In genomic region chr2:105950521-105951389, GRCh38 we compare ENCODE assay signal across 16 cellular contexts.
DNase-seq lines count a peak whose midpoint lies in the region; ATAC-seq, FAIRE-seq and TF ChIP-seq lines count a peak whose summit lies in the region.
"Had no signal": no experiment of that assay in that cellular context is flagged by ENCODE, and none has a peak within 500 bp of the region (broad histone marks: within the 10 kb centered on the region; RNA-seq: fewer than 3 reads in every experiment).

No MANE protein-coding gene starts in this region.

- peak overlapping the region in 1 of 4 experiments; percentile 28; a peak in 1 of 8 replicates for H3K4me3 ChIP-seq in H1 (ENCODE audit: extremely low read depth in 1 of 4, insufficient read depth in 2 of 4, low read depth in 3 of 4, low read length in 4 of 4)
- H3K4me3 ChIP-seq in neuronal stem cell (ENCODE audit: low read length in 2 of 2) = no peak overlapping the region
- H3K4me3 ChIP-seq: right lobe of liver, upper lobe of left lung had no signal

- TF ChIP-seq EP300 in H1 (IDR thresholded peaks at IDR 0.05; ENCODE audit: borderline replicate concordance in 1 of 2, low read depth in 2 of 2, low read length in 2 of 2) = 0 out of 3 replicates have a peak, but pooled peaks of 1 of the 2 experiments have one; percentile 34

- H3K4me1 Mint-ChIP-seq in activated naive CD4-positive, alpha-beta T cell treated with anti-CD3 and anti-CD28 coated beads, Interleukin-2, amount 50 U/mL, for 24 hours = peaks cover 70% of the 10 kb centered on the region
- H3K4me1 Mint-ChIP-seq in activated naive CD4-positive, alpha-beta T cell treated with anti-CD3 and anti-CD28 coated beads, Interleukin-2, amount 10 ng/mL, durations not matched to agents 7 days and 5 days = peaks cover 24% of the 10 kb centered on the region
- H3K4me1 Mint-ChIP-seq in chondrocyte (ENCODE audit: low read depth) = no peaks in the 10 kb centered on the region

- no peak overlapping the region for H3K4ac ChIP-seq in H1 (replicated peaks; ENCODE audit: insufficient read length, low read depth, low read length)
- H3K4ac ChIP-seq in neuronal stem cell (ENCODE audit: low read length) = no peak overlapping the region

- no peak overlapping the region for H3K14ac ChIP-seq in H1 (ENCODE audit: insufficient read length)
- H3K14ac ChIP-seq in neuronal stem cell (ENCODE audit: low read length) = no peak overlapping the region

- no peak overlapping the region for H4K5ac ChIP-seq in H1 (ENCODE audit: insufficient read length, low read depth, low read length)

- H3K4me1 ChIP-seq in H1 (replicated peaks in 1 of 4; ENCODE audit: control insufficient read depth in 3 of 4, insufficient read depth in 4 of 4, low read length in 3 of 4) (peaks cover 3 to 17% (median 4%) of the 10 kb centered on the region in 4 experiments; a peak in 5 of 7 replicates), neuronal stem cell (ENCODE audit: control insufficient read depth in 2 of 2, insufficient read depth in 1 of 2, low read depth in 1 of 2, low read length in 2 of 2) (peaks cover 11 to 16% of the 10 kb centered on the region in 2 donors)
- H3K4me1 ChIP-seq: right lobe of liver, upper lobe of left lung had no signal

- TF ChIP-seq CTCF in H1 (IDR thresholded peaks at IDR 0.05; ENCODE audit: control extremely low read depth in 1 of 3, insufficient read depth in 1 of 3, low read depth in 1 of 3, low read length in 3 of 3) = no peak
- no peak for TF ChIP-seq CTCF in chondrocyte (IDR thresholded peaks at IDR 0.05)

- no peaks in the 10 kb centered on the region for H3K36me3 Mint-ChIP-seq in activated naive CD4-positive, alpha-beta T cell treated with anti-CD3 and anti-CD28 coated beads, Interleukin-2, amount 50 U/mL, for 24 hours
- no peaks in the 10 kb centered on the region for H3K36me3 Mint-ChIP-seq in activated naive CD4-positive, alpha-beta T cell treated with anti-CD3 and anti-CD28 coated beads, Interleukin-2, amount 10 ng/mL, durations not matched to agents 7 days and 5 days
- H3K36me3 Mint-ChIP-seq in chondrocyte (ENCODE audit: low read depth) = no peaks in the 10 kb centered on the region
- H3K36me3 Mint-ChIP-seq: mesothelial cell of epicardium had no signal

- H3K27me3 ChIP-seq in H1 (replicated peaks in 1 of 4; ENCODE audit: control insufficient read depth in 3 of 4, extremely low read depth in 1 of 4, insufficient read depth in 3 of 4, low read length in 3 of 4) = peaks cover 0 to 29% (median 17%) of the 10 kb centered on the region in 4 experiments; a peak in 5 of 7 replicates
- H3K27me3 ChIP-seq in neuronal stem cell (ENCODE audit: control insufficient read depth in 3 of 3, insufficient read depth in 3 of 3, low read depth in 1 of 3, low read length in 3 of 3) = peaks cover 0 to 34% (median 2%) of the 10 kb centered on the region in 3 experiments
- H3K27me3 ChIP-seq: right lobe of liver, upper lobe of left lung had no signal

- H3K23ac ChIP-seq in H1 (ENCODE audit: insufficient read length) = no peak overlapping the region
- no peak overlapping the region for H3K23ac ChIP-seq in neuronal stem cell (ENCODE audit: low read depth, low read length, poor library complexity)

- H3K9me3 Mint-ChIP-seq in activated naive CD4-positive, alpha-beta T cell treated with anti-CD3 and anti-CD28 coated beads, Interleukin-2, amount 50 U/mL, for 24 hours = no peaks in the 10 kb centered on the region
- no peaks in the 10 kb centered on the region for H3K9me3 Mint-ChIP-seq in activated naive CD4-positive, alpha-beta T cell treated with anti-CD3 and anti-CD28 coated beads, Interleukin-2, amount 10 ng/mL, durations not matched to agents 7 days and 5 days
- H3K9me3 Mint-ChIP-seq in chondrocyte (ENCODE audit: low read depth) = no peaks in the 10 kb centered on the region
- H3K9me3 Mint-ChIP-seq: dendritic cell treated with granulocyte-macrophage colony-stimulating factor and Interleukin-4, amounts not matched to agents 40 ng/mL and 50 ng/mL, for 4 days; mesothelial cell of epicardium had no signal

- H3K18ac ChIP-seq in H1 (ENCODE audit: extremely low read depth, low read length) (no peak overlapping the region), neuronal stem cell (ENCODE audit: low read length) (no peak overlapping the region)

- peak overlapping the region; percentile 45 to 86 for H3K4me2 ChIP-seq in H1 (ENCODE audit: insufficient read depth in 1 of 2, low read depth in 2 of 2, low read length in 2 of 2)
- H3K4me2 ChIP-seq in neuronal stem cell (ENCODE audit: insufficient read depth, low read length, poor library complexity, severe bottlenecking) = peak overlapping the region; percentile 37

- no peaks in the 10 kb centered on the region for H3K27me3 Mint-ChIP-seq in activated naive CD4-positive, alpha-beta T cell treated with anti-CD3 and anti-CD28 coated beads, Interleukin-2, amount 50 U/mL, for 24 hours
- peaks cover 48% of the 10 kb centered on the region for H3K27me3 Mint-ChIP-seq in activated naive CD4-positive, alpha-beta T cell treated with anti-CD3 and anti-CD28 coated beads, Interleukin-2, amount 10 ng/mL, durations not matched to agents 7 days and 5 days
- H3K27me3 Mint-ChIP-seq in chondrocyte (ENCODE audit: low read depth) = peaks cover 37% of the 10 kb centered on the region
- H3K27me3 Mint-ChIP-seq: dendritic cell treated with granulocyte-macrophage colony-stimulating factor and Interleukin-4, amounts not matched to agents 40 ng/mL and 50 ng/mL, for 4 days had no signal

- no peak overlapping the region for H2BK20ac ChIP-seq in H1 (ENCODE audit: low read length)

- CTCF ChIA-PET in activated naive CD4-positive, alpha-beta T cell treated with anti-CD3 and anti-CD28 coated beads, Interleukin-2, amount 10 ng/mL, durations not matched to agents 7 days and 5 days (lab: Charles Lee) = interaction anchor here (0.8 to 1.2 kb wide), 2 partner anchors 26 to 182 kb away, joined by 3 read pairs; no protein-coding TSS in a partner anchor
- CTCF ChIA-PET in H1 (lab: Charles Lee; ENCODE audit: partially characterized antibody) = interaction anchor here (1.2 kb wide), 1 partner anchor 656 kb away, joined by 3 read pairs; no protein-coding TSS in a partner anchor

- FAIRE-seq in H1 (lab: Jason Lieb, UNC) = peak; percentile 91
- FAIRE-seq: G401.6 had no signal

- DNase-seq in activated naive CD4-positive, alpha-beta T cell treated with anti-CD3 and anti-CD28 coated beads, Interleukin-2, amount 10 ng/mL, durations not matched to agents 7 days and 5 days = no peak
- DNase-seq in NCI-H524 treated with DMSO at 0.1 percent for 48 hours (lab: John Stamatoyannopoulos, UW) (peak; percentile 97), H1 (ENCODE audit: low read depth in 1 of 2, low spot score in 2 of 2) (peak; percentile 23 to 53), neuronal stem cell (ENCODE audit: low spot score) (peak; percentile 52), GM19238 (ENCODE audit: insufficient read length, low spot score) (no peak), chondrocyte (ENCODE audit: low spot score) (no peak)
- DNase-seq: activated effector memory CD4-positive, alpha-beta T cell treated with anti-CD3 and anti-CD28 coated beads, Interleukin-2, amount 50 U/mL, for 16 hours; NCI-H2029 treated with DMSO at 0.1 percent for 48 hours; right lobe of liver; RPMI8226; upper lobe of left lung had no signal

- H3K27ac ChIP-seq in H1 (ENCODE audit: low read depth, low read length) (no peak overlapping the region), neuronal stem cell (replicated peaks; ENCODE audit: low read length) (peak overlapping the region; percentile 29)
- H3K27ac ChIP-seq: right lobe of liver, upper lobe of left lung had no signal

- H3K9me3 ChIP-seq in H1 (ENCODE audit: insufficient read depth in 2 of 2, low read depth in 1 of 2, low read length in 1 of 2) (no peaks in the 10 kb centered on the region), neuronal stem cell (replicated peaks in 1 of 2; ENCODE audit: control insufficient read depth in 2 of 2, insufficient read depth in 1 of 2, low read depth in 1 of 2, low read length in 2 of 2) (no peaks in the 10 kb centered on the region)
- H3K9me3 ChIP-seq: right lobe of liver, upper lobe of left lung had no signal

- H2AFZ ChIP-seq in H1 (ENCODE audit: low read length) (no peak overlapping the region), neuronal stem cell (ENCODE audit: low read length) (no peak overlapping the region)

- H3K27ac Mint-ChIP-seq in activated naive CD4-positive, alpha-beta T cell treated with anti-CD3 and anti-CD28 coated beads, Interleukin-2, amount 50 U/mL, for 24 hours = peak overlapping the region; percentile 43
- H3K27ac Mint-ChIP-seq in activated naive CD4-positive, alpha-beta T cell treated with anti-CD3 and anti-CD28 coated beads, Interleukin-2, amount 10 ng/mL, durations not matched to agents 7 days and 5 days = no peak overlapping the region
- no peak overlapping the region for H3K27ac Mint-ChIP-seq in chondrocyte (ENCODE audit: unreplicated experiment)
- H3K27ac Mint-ChIP-seq: dendritic cell treated with granulocyte-macrophage colony-stimulating factor and Interleukin-4, amounts not matched to agents 40 ng/mL and 50 ng/mL, for 4 days; mesothelial cell of epicardium had no signal

- POLR2A ChIA-PET in H1 (lab: Charles Lee; ENCODE audit: partially characterized antibody) = no interaction called here

- H3K36me3 ChIP-seq in H1 (ENCODE audit: control insufficient read depth in 2 of 4, insufficient read depth in 4 of 4, low read length in 3 of 4) = no peaks in the 10 kb centered on the region
- no peaks in the 10 kb centered on the region for H3K36me3 ChIP-seq in neuronal stem cell (replicated peaks in 1 of 2; ENCODE audit: control insufficient read depth in 2 of 2, insufficient read depth in 2 of 2, low read length in 2 of 2)
- H3K36me3 ChIP-seq: right lobe of liver, upper lobe of left lung had no signal

- H3K56ac ChIP-seq in H1 (replicated peaks; ENCODE audit: insufficient read length, low read depth, low read length) = no peak overlapping the region

- no peak overlapping the region for H3K4me3 Mint-ChIP-seq in activated naive CD4-positive, alpha-beta T cell treated with anti-CD3 and anti-CD28 coated beads, Interleukin-2, amount 50 U/mL, for 24 hours
- no peak overlapping the region for H3K4me3 Mint-ChIP-seq in activated naive CD4-positive, alpha-beta T cell treated with anti-CD3 and anti-CD28 coated beads, Interleukin-2, amount 10 ng/mL, durations not matched to agents 7 days and 5 days
- H3K4me3 Mint-ChIP-seq in chondrocyte (ENCODE audit: unreplicated experiment) = no peak overlapping the region
- H3K4me3 Mint-ChIP-seq: dendritic cell treated with granulocyte-macrophage colony-stimulating factor and Interleukin-4, amounts not matched to agents 40 ng/mL and 50 ng/mL, for 4 days; mesothelial cell of epicardium had no signal

- no peak for TF ChIP-seq POLR2A in H1 (IDR thresholded peaks at IDR 0.05; ENCODE audit: control extremely low read depth in 1 of 2, low read depth in 2 of 2, low read length in 2 of 2)

- no peaks in the 10 kb centered on the region for H3K79me1 ChIP-seq in H1 (ENCODE audit: low read depth, low read length)
- H3K79me1 ChIP-seq in neuronal stem cell (ENCODE audit: low read depth, low read length) = no peaks in the 10 kb centered on the region

- no peak for TF ChIP-seq RAD21 in H1 (IDR thresholded peaks at IDR 0.05 in 1 of 2, conservative IDR thresholded peaks at IDR 0.05 in 1 of 2; ENCODE audit: low read depth in 2 of 2, low read length in 2 of 2)

- H4K20me1 ChIP-seq in H1 (replicated peaks in 1 of 2; ENCODE audit: control insufficient read depth in 1 of 2, insufficient read depth in 2 of 2, low read length in 2 of 2) = no peaks in the 10 kb centered on the region

- WGBS in H1 (ENCODE audit: extremely low coverage in 1 of 2, insufficient coverage in 1 of 2, insufficient read length in 1 of 2, insufficient replicate concordance in 2 of 2, low coverage in 1 of 2, low lambda C conversion rate in 2 of 2, missing lambda C conversion rate in 1 of 2), 2 experiments = 44% methylated on average over 10 of the region's 10 CpGs; no CpG with 5 or more reads in 1 of the 2 experiments
- WGBS in neuronal stem cell (ENCODE audit: extremely low coverage in 2 of 2, insufficient read length in 2 of 2, insufficient replicate concordance in 1 of 2), 2 donors = no CpG with 5 or more reads among the region's 10 CpGs

- no peaks in the 10 kb centered on the region; the same call in 1 of the 2 replicates for H3K23me2 ChIP-seq in H1 (ENCODE audit: low read depth, low read length)

- H4K8ac ChIP-seq in H1 (ENCODE audit: extremely low read depth, insufficient read depth, low read length) (no peak overlapping the region), neuronal stem cell (ENCODE audit: low read depth, low read length) (no peak overlapping the region)

- ATAC-seq in HG03378 (IDR thresholded peaks at IDR 0.05; ENCODE audit: unreplicated experiment) = no peak
- ATAC-seq: right lobe of liver had no signal

- H2BK12ac ChIP-seq in H1 (ENCODE audit: low read depth, low read length) (0 out of 2 replicates have a peak overlapping the region, but pooled peaks have one; percentile 13), neuronal stem cell (ENCODE audit: low read length) (no peak overlapping the region)

- H2BK5ac ChIP-seq in H1 (ENCODE audit: low read depth, low read length) = no peak overlapping the region
- H2BK5ac ChIP-seq in neuronal stem cell (ENCODE audit: low read length) = no peak overlapping the region

- H3K9ac ChIP-seq in H1 (replicated peaks in 1 of 4; ENCODE audit: extremely low read depth in 1 of 4, low read depth in 3 of 4, low read length in 3 of 4) (no peak overlapping the region), neuronal stem cell (ENCODE audit: low read depth, low read length, poor library complexity) (no peak overlapping the region)

- H2BK120ac ChIP-seq in H1 (replicated peaks; ENCODE audit: low read depth, low read length) (no peak overlapping the region), neuronal stem cell (ENCODE audit: low read depth, low read length) (no peak overlapping the region)

- no peak overlapping the region for H2AK5ac ChIP-seq in H1 (ENCODE audit: low read depth, low read length)
- H2AK5ac ChIP-seq in neuronal stem cell (ENCODE audit: low read depth, low read length) = no peak overlapping the region

- H4K91ac ChIP-seq in H1 (replicated peaks; ENCODE audit: insufficient read length, low read length) (no peak overlapping the region), neuronal stem cell (ENCODE audit: low read depth, low read length, poor library complexity) (no peak overlapping the region)

- no peaks in the 10 kb centered on the region for H3K79me2 ChIP-seq in H1 (ENCODE audit: control insufficient read depth in 1 of 2, insufficient read depth in 2 of 2, low read length in 2 of 2)

- H2BK15ac ChIP-seq in H1 (ENCODE audit: low read length) (no peak overlapping the region), neuronal stem cell (ENCODE audit: low read length) (no peak overlapping the region)

Comparison
In these comparisons a context has a peak if more than half of its experiments do, and no peak if none do; other contexts are left out.
1. DNase-seq: peak in NCI-H524 treated with DMSO at 0.1 percent for 48 hours (single experiment), H1 (2 of 2) and neuronal stem cell (single experiment); none in activated naive CD4-positive, alpha-beta T cell treated with anti-CD3 and anti-CD28 coated beads, Interleukin-2, amount 10 ng/mL, durations not matched to agents 7 days and 5 days (single experiment), GM19238 (single experiment) and chondrocyte (single experiment).